Comparison of ENCODE assay signal across 19 cellular contexts in the genomic region with DNA sequence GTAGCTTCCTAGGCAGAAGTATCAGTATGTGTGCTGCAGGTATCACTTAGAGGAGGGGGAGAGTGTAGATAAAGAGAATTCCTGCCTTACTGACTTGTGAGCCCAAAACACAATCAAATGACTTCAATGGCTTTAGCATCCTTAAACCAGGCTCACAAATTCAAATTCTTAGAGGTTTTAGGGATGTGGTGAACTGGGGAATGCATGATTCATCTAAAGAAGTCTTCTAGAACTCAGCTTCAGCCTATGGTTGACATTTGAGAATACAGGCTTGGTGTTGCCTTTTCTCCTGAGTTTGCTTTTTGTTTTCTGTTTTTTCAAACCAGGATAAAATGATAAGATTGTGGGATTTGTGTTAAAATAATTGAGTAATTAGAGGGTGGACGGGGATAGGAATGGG. TPM values are rescaled to one million over a fixed set of nuclear protein-coding genes. Genes with fewer than 3 reads are reported as not detected.
DNase-seq lines count a peak whose midpoint lies in the region; ATAC-seq, FAIRE-seq and TF ChIP-seq lines count a peak whose summit lies in the region.
"Had no signal": no experiment of that assay in that cellular context is flagged by ENCODE, and none has a peak within 500 bp of the region (broad histone marks: within the 10 kb centered on the region; RNA-seq: fewer than 3 reads in every experiment).

No MANE protein-coding gene starts in this region.

- H3K9me3 ChIP-seq in AG04450 (ENCODE audit: control insufficient read depth, insufficient read depth, low read length), result no peaks in the 10 kb centered on the region
- no peaks in the 10 kb centered on the region for H3K9me3 ChIP-seq in A673 (ENCODE audit: low read depth, low read length, poor library complexity, severe bottlenecking)
- no peaks in the 10 kb centered on the region for H3K9me3 ChIP-seq in heart right ventricle
- no peaks in the 10 kb centered on the region for H3K9me3 ChIP-seq in left lung
- H3K9me3 ChIP-seq: tibial nerve had no signal

- H3K4me1 ChIP-seq in A673 (ENCODE audit: insufficient read depth, low read length, poor library complexity, severe bottlenecking), result no peaks in the 10 kb centered on the region
- H3K4me1 ChIP-seq in heart right ventricle, result peaks cover 0 to 42% (median 11%) of the 10 kb centered on the region in 9 donors
- H3K4me1 ChIP-seq in left lung, result no peaks in the 10 kb centered on the region

- H3K36me3 Mint-ChIP-seq in activated naive CD8-positive, alpha-beta T cell treated with anti-CD3 and anti-CD28 coated beads for 36 hours, result peaks cover 18% of the 10 kb centered on the region

- H3K4me1 Mint-ChIP-seq in activated naive CD8-positive, alpha-beta T cell treated with anti-CD3 and anti-CD28 coated beads for 36 hours, result peaks cover 17% of the 10 kb centered on the region
- H3K4me1 Mint-ChIP-seq: B cell, brain had no signal

- CTCF ChIA-PET in AG04450 (lab: Charles Lee), result no interaction called here
- CTCF ChIA-PET in A673 (lab: Charles Lee), result no interaction called here

- no peak for TF ChIP-seq CTCF in AG04450 (IDR thresholded peaks at IDR 0.05; ENCODE audit: low read depth, low read length)
- no peak for TF ChIP-seq CTCF in foreskin fibroblast (IDR thresholded peaks at IDR 0.05; ENCODE audit: low read depth, low read length)
- TF ChIP-seq CTCF in A673 (conservative IDR thresholded peaks at IDR 0.05; ENCODE audit: low read depth, low read length), result no peak
- no peak for TF ChIP-seq CTCF in heart right ventricle (IDR thresholded peaks at IDR 0.05)
- TF ChIP-seq CTCF in left lung (IDR thresholded peaks at IDR 0.05), result no peak

- no peak for TF ChIP-seq POLR2A in H54 (IDR thresholded peaks at IDR 0.05; ENCODE audit: low read depth, low read length)

- WGBS in heart right ventricle, 2 donors, result 95 to 100% methylated on average over 1 of the region's 1 CpG

- H3K27ac ChIP-seq in AG04450 (ENCODE audit: low read depth, low read length) (no peak overlapping the region), A673 (ENCODE audit: low read depth, low read length, poor library complexity, severe bottlenecking) (no peak overlapping the region), heart right ventricle (no peak overlapping the region), left lung (no peak overlapping the region)
- H3K27ac ChIP-seq: tibial nerve had no signal

- FAIRE-seq in H54 (lab: Jason Lieb, UNC), result peak; percentile 95

- H3K27ac Mint-ChIP-seq in activated naive CD8-positive, alpha-beta T cell treated with anti-CD3 and anti-CD28 coated beads for 36 hours, result peak overlapping the region; percentile 29
- H3K27ac Mint-ChIP-seq: activated CD4-positive, alpha-beta memory T cell treated with anti-CD3 and anti-CD28 coated beads for 36 hours; activated T-helper 17 cell treated with anti-CD3 and anti-CD28 coated beads, Interleukin-2, amount 50 U/mL, for 72 hours; B cell; brain had no signal

- BruUV-seq in A673 (replicated peaks; lab: Mats Ljungman, UMichigan), result no TSS peak

- no peak overlapping the region for H3K4me3 Mint-ChIP-seq in activated naive CD8-positive, alpha-beta T cell treated with anti-CD3 and anti-CD28 coated beads for 36 hours
- H3K4me3 Mint-ChIP-seq: activated CD4-positive, alpha-beta memory T cell treated with anti-CD3 and anti-CD28 coated beads for 36 hours; activated T-helper 17 cell treated with anti-CD3 and anti-CD28 coated beads, Interleukin-2, amount 50 U/mL, for 72 hours; B cell; brain had no signal

- intact Hi-C loops in A673 (cut with micrococcal nuclease; ENCODE audit: unreplicated experiment) (no loop called here), heart right ventricle (cut with DNase I) (no loop called here), left lung (cut with DNase I) (no loop called here)

- peak; percentile 44 for DNase-seq in AG04450 (ENCODE audit: low read depth, low spot score)
- DNase-seq in H54 (ENCODE audit: insufficient read length, low spot score), result peak; percentile 37
- no peak for DNase-seq in activated naive CD8-positive, alpha-beta T cell treated with anti-CD3 and anti-CD28 coated beads for 36 hours
- DNase-seq in foreskin fibroblast, result peak; percentile 42 to 73
- DNase-seq in A673 (ENCODE audit: low spot score), result no peak
- DNase-seq in heart right ventricle, result no peak
- no peak for DNase-seq in left lung
- DNase-seq: activated CD4-positive, alpha-beta memory T cell treated with anti-CD3 and anti-CD28 coated beads for 36 hours; DMS53; naive thymus-derived CD4-positive, alpha-beta T cell; NCI-H187; NCI-H82; Right ventricle myocardium superior; stimulated activated CD4-positive, alpha-beta T cell treated with anti-CD3 and anti-CD28 coated beads, Interleukin-1b, Interleukin-23, amount 100 ng/mL, for 48 hours had no signal

- no peak for ATAC-seq in heart right ventricle
- no peak for ATAC-seq in GM19035 (IDR thresholded peaks at IDR 0.05; ENCODE audit: unreplicated experiment)
- ATAC-seq in left lung, result no peak
- ATAC-seq: activated T-helper 17 cell treated with anti-CD3 and anti-CD28 coated beads, Interleukin-2, amount 50 U/mL, for 72 hours; naive thymus-derived CD4-positive, alpha-beta T cell had no signal

- no peaks in the 10 kb centered on the region for H3K9me3 Mint-ChIP-seq in activated naive CD8-positive, alpha-beta T cell treated with anti-CD3 and anti-CD28 coated beads for 36 hours
- H3K9me3 Mint-ChIP-seq: activated CD4-positive, alpha-beta memory T cell treated with anti-CD3 and anti-CD28 coated beads for 36 hours; activated T-helper 17 cell treated with anti-CD3 and anti-CD28 coated beads, Interleukin-2, amount 50 U/mL, for 72 hours; brain; naive thymus-derived CD4-positive, alpha-beta T cell had no signal

- POLR2A ChIA-PET in AG04450 (lab: Yijun Ruan, JAX) (no interaction called here), A673 (lab: Charles Lee; ENCODE audit: low non-redundant PET) (no interaction called here)

- H3K36me3 ChIP-seq in A673 (ENCODE audit: insufficient read depth, low read length, poor library complexity, severe bottlenecking), result peaks cover 70% of the 10 kb centered on the region
- peaks cover 0 to 98% (median 63%) of the 10 kb centered on the region in 9 donors for H3K36me3 ChIP-seq in heart right ventricle
- peaks cover 0 to 91% of the 10 kb centered on the region in 2 donors for H3K36me3 ChIP-seq in left lung

- no peaks in the 10 kb centered on the region for H3K27me3 ChIP-seq in AG04450 (ENCODE audit: control insufficient read depth, insufficient read depth, low read length)
- H3K27me3 ChIP-seq in A673 (replicated peaks; ENCODE audit: insufficient read depth, low read depth, low read length, poor library complexity), result no peaks in the 10 kb centered on the region
- H3K27me3 ChIP-seq in heart right ventricle, result no peaks in the 10 kb centered on the region
- no peaks in the 10 kb centered on the region for H3K27me3 ChIP-seq in left lung
- H3K27me3 ChIP-seq: tibial nerve had no signal

- H3K4me3 ChIP-seq in AG04450 (ENCODE audit: low read depth, low read length) (no peak overlapping the region), foreskin fibroblast (ENCODE audit: low read depth in 1 of 2, low read length in 2 of 2) (no peak overlapping the region), A673 (ENCODE audit: low read depth, low read length, poor library complexity, severe bottlenecking) (no peak overlapping the region), heart right ventricle (no peak overlapping the region), left lung (no peak overlapping the region)
- H3K4me3 ChIP-seq: tibial nerve had no signal

- H3K27me3 Mint-ChIP-seq in activated naive CD8-positive, alpha-beta T cell treated with anti-CD3 and anti-CD28 coated beads for 36 hours, result no peaks in the 10 kb centered on the region
- H3K27me3 Mint-ChIP-seq: activated CD4-positive, alpha-beta memory T cell treated with anti-CD3 and anti-CD28 coated beads for 36 hours; activated T-helper 17 cell treated with anti-CD3 and anti-CD28 coated beads, Interleukin-2, amount 50 U/mL, for 72 hours; B cell; brain; naive thymus-derived CD4-positive, alpha-beta T cell had no signal

RNA-seq across cellular contexts. Expression of gene SNRPC, which starts 14.4 kb away (rescaled TPM):
- 184 and 197 TPM in 2 replicates for polyA plus RNA-seq in AG04450 (2011; rRNA removed)
- 44.2 and 48.7 TPM in 2 replicates for polyA minus RNA-seq in AG04450 (2011; rRNA and poly(A)+ RNA removed)
- 100 to 1,000 TPM; 208 to 218 TPM for total RNA-seq in activated naive CD8-positive, alpha-beta T cell treated with anti-CD3 and anti-CD28 coated beads for 36 hours
- total RNA-seq in A673 (2021), result 211 and 231 TPM in 2 replicates
- 100 to 1,000 TPM; 125 to 204 (median 144) TPM for total RNA-seq in heart right ventricle
- 100 to 1,000 TPM; 168 to 224 TPM for polyA plus RNA-seq in heart right ventricle
- total RNA-seq in left lung, result 10 to 100 TPM; 64.1 to 75.0 TPM

RNA-seq across cellular contexts. Expression of gene BLTP3A, which starts 20.2 kb away (rescaled TPM):
- polyA plus RNA-seq in AG04450 (2011; rRNA removed) (9.5 and 9.9 TPM in 2 replicates), heart right ventricle (1 to 10 TPM; 4.1 to 4.5 TPM)
- polyA minus RNA-seq in AG04450 (2011; rRNA and poly(A)+ RNA removed), result 19.5 and 23.9 TPM in 2 replicates
- total RNA-seq in activated naive CD8-positive, alpha-beta T cell treated with anti-CD3 and anti-CD28 coated beads for 36 hours, result 10 to 100 TPM; 19.6 to 19.7 TPM
- total RNA-seq in A673 (2021) (20.4 and 25.3 TPM in 2 replicates), heart right ventricle (10 to 100 TPM; 18.0 to 25.0 (median 21.2) TPM), left lung (10 to 100 TPM; 17.1 to 21.8 TPM)

Comparison
In these comparisons a context has a peak if more than half of its experiments do, and no peak if none do; other contexts are left out.
1. DNase-seq: peak in AG04450 (single experiment), H54 (single experiment) and foreskin fibroblast (2 of 2); none in activated naive CD8-positive, alpha-beta T cell treated with anti-CD3 and anti-CD28 coated beads for 36 hours (single experiment), A673 (single experiment), heart right ventricle (0 of 2) and left lung (0 of 2).